ENCODE assay signal across 19 cellular contexts in the genomic region with DNA sequence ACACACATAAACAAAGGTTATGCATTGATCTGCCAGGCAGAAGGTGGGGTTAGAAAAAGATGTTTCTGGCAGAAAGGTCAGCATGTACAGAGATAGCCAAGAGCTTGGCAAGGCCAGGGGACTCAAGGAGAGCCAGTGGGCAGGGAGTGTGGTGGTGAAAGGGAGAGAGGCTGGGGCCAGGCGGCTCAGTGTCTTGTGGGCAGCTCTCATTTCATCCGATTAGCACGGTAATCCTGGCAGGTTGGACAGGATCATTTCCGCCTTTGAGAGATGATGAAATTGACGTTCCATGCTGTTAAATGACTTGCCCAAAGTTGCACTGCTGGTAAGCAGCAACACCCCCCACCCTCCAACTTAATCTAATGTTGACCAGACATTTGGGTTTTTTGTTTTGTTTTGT. TPM values are rescaled to one million over a fixed set of nuclear protein-coding genes. Genes with fewer than 3 reads are reported as not detected.
DNase-seq lines count a peak whose midpoint lies in the region; TF ChIP-seq lines count a peak whose summit lies in the region.
"Had no signal": no experiment of that assay in that cellular context is flagged by ENCODE, and none has a peak within 500 bp of the region (broad histone marks: within the 10 kb centered on the region; RNA-seq: fewer than 3 reads in every experiment).

No MANE protein-coding gene starts in this region.

- TF ChIP-seq CTCF in WERI-Rb-1 (IDR thresholded peaks at IDR 0.05; ENCODE audit: low read depth, low read length), result no peak
- TF ChIP-seq CTCF in smooth muscle cell (IDR thresholded peaks at IDR 0.05; ENCODE audit: borderline replicate concordance, insufficient read depth, poor library complexity, severe bottlenecking), result no peak

- H4K20me1 ChIP-seq in smooth muscle cell (ENCODE audit: low read depth), result no peaks in the 10 kb centered on the region

- peaks cover 10% of the 10 kb centered on the region for H3K4me1 ChIP-seq in smooth muscle cell (ENCODE audit: low read depth)

- H3K9me3 ChIP-seq in WERI-Rb-1 (ENCODE audit: severe bottlenecking) (no peaks in the 10 kb centered on the region), smooth muscle cell (replicated peaks; ENCODE audit: low read depth) (no peaks in the 10 kb centered on the region)
- H3K9me3 ChIP-seq: heart left ventricle, tibial nerve had no signal

- H3K4me3 ChIP-seq in WERI-Rb-1 (ENCODE audit: low read depth, low read length) (no peak overlapping the region), smooth muscle cell (no peak overlapping the region)
- H3K4me3 ChIP-seq: heart left ventricle, tibial nerve had no signal

- peaks cover 2% of the 10 kb centered on the region for H3K27me3 Mint-ChIP-seq in IgD-negative memory B cell
- H3K27me3 Mint-ChIP-seq: activated CD8-positive, alpha-beta memory T cell treated with anti-CD3 and anti-CD28 coated beads, Interleukin-2, amount 10 ng/mL, durations not matched to agents 7 days and 5 days had no signal

- H3K27me3 ChIP-seq in WERI-Rb-1 (ENCODE audit: insufficient read depth, low read depth, severe bottlenecking) (no peaks in the 10 kb centered on the region), smooth muscle cell (ENCODE audit: low read depth) (no peaks in the 10 kb centered on the region)
- H3K27me3 ChIP-seq: heart left ventricle, tibial nerve had no signal

- H3K27ac ChIP-seq in WERI-Rb-1 (no peak overlapping the region), smooth muscle cell (ENCODE audit: low read depth) (peak overlapping the region; percentile 23)

- peaks cover 38 to 47% (median 41%) of the 10 kb centered on the region in 3 donors for H3K4me1 Mint-ChIP-seq in IgD-negative memory B cell

- peaks cover 11% of the 10 kb centered on the region for H3F3A ChIP-seq in smooth muscle cell (ENCODE audit: low read depth)

- H3K27ac Mint-ChIP-seq in IgD-negative memory B cell, result peak overlapping the region; percentile 77 to 96 (median 94)
- H3K27ac Mint-ChIP-seq: activated CD8-positive, alpha-beta memory T cell treated with anti-CD3 and anti-CD28 coated beads, Interleukin-2, amount 10 ng/mL, durations not matched to agents 7 days and 5 days; T-helper 1 cell treated with Interleukin-12 subunit alpha and Interleukin-12 subunit beta and Interleukin-4 antibody, amounts not matched to agents 30 μg/mL and 1 μg/mL, for 36 hours had no signal

- H3K9me3 Mint-ChIP-seq in IgD-negative memory B cell, result no peaks in the 10 kb centered on the region
- H3K9me3 Mint-ChIP-seq: HFFc6; T-helper 1 cell treated with Interleukin-12 subunit alpha and Interleukin-12 subunit beta and Interleukin-4 antibody, amounts not matched to agents 30 μg/mL and 1 μg/mL, for 36 hours had no signal

- H3K4me2 ChIP-seq in smooth muscle cell, result no peak overlapping the region

- DNase-seq in WERI-Rb-1 (peak; percentile 83), left kidney (ENCODE audit: low read depth, low spot score) (peak; percentile 45), smooth muscle cell (lab: John Stamatoyannopoulos, UW; ENCODE audit: unreplicated experiment) (no peak), NCI-H187 (lab: John Stamatoyannopoulos, UW) (no peak), DMS153 (lab: John Stamatoyannopoulos, UW) (no peak), ureter (ENCODE audit: low spot score) (no peak)
- DNase-seq: activated CD8-positive, alpha-beta memory T cell treated with anti-CD3 and anti-CD28 coated beads, Interleukin-2, amount 10 ng/mL, durations not matched to agents 7 days and 5 days; activated gamma-delta T cell; C1 segment of cervical spinal cord; DMS53; heart left ventricle; HFFc6; islet precursor cell; NK-92 treated with Interleukin-12 subunit alpha and Interleukin-12 subunit beta, amount 100 ng/mL, for 24 hours; Right ventricle myocardium superior; stimulated activated CD4-positive, alpha-beta T cell treated with anti-CD3 and anti-CD28 coated beads, Interleukin-4, amount 100 ng/mL, for 1 hour had no signal

- no peaks in the 10 kb centered on the region for H3K36me3 Mint-ChIP-seq in IgD-negative memory B cell

- no peak overlapping the region for H3K9ac ChIP-seq in smooth muscle cell (ENCODE audit: low read depth)

- H3K4me3 Mint-ChIP-seq in IgD-negative memory B cell, result peak overlapping the region; percentile 42 to 94 (median 68)
- H3K4me3 Mint-ChIP-seq: HFFc6; T-helper 1 cell treated with Interleukin-12 subunit alpha and Interleukin-12 subunit beta and Interleukin-4 antibody, amounts not matched to agents 30 μg/mL and 1 μg/mL, for 36 hours had no signal

- H3K36me3 ChIP-seq in WERI-Rb-1, result no peaks in the 10 kb centered on the region
- no peaks in the 10 kb centered on the region for H3K36me3 ChIP-seq in smooth muscle cell (ENCODE audit: low read depth)
- H3K36me3 ChIP-seq: heart left ventricle, tibial nerve had no signal

- peaks cover 71% of the 10 kb centered on the region for H3K79me2 ChIP-seq in smooth muscle cell (ENCODE audit: low read depth)

- 80% methylated on average over 5 of the region's 5 CpGs for WGBS in smooth muscle cell (ENCODE audit: low lambda C conversion rate)

- H2AFZ ChIP-seq in smooth muscle cell (ENCODE audit: low read depth), result no peak overlapping the region

RNA-seq across cellular contexts. Expression of gene CHD9, which starts 3.6 kb away (rescaled TPM):
- polyA plus RNA-seq in IgD-negative memory B cell, result 72.3 TPM
- 101 and 117 TPM in 2 replicates for total RNA-seq in smooth muscle cell
- 43.7 and 50.6 TPM in 2 replicates for polyA plus RNA-seq in smooth muscle cell
- 135 TPM for total RNA-seq in ureter

RNA-seq across cellular contexts. Expression of gene CHD9NB, which starts 5.7 kb away (rescaled TPM):
- polyA plus RNA-seq in IgD-negative memory B cell (not detected), smooth muscle cell (not detected in 2 replicates)
- total RNA-seq in smooth muscle cell (not detected in 2 replicates), ureter (2.2 TPM)

Comparison
In these comparisons a context has a peak if more than half of its experiments do, and no peak if none do; other contexts are left out.
1. DNase-seq: peak in WERI-Rb-1 (single experiment) and left kidney (single experiment); none in smooth muscle cell (single experiment), NCI-H187 (0 of 2), DMS153 (single experiment) and ureter (single experiment).